In genomic region chr2:27954261-27954673, GRCh38 we compare ENCODE assay signal across 8 cellular contexts.
DNase-seq lines count a peak whose midpoint lies in the region; ATAC-seq and TF ChIP-seq lines count a peak whose summit lies in the region.

No MANE protein-coding gene starts in this region.

- H2AFZ ChIP-seq in KMS-11 (ENCODE audit: low read depth), result no peak overlapping the region

- BruUV-seq in A673 (replicated peaks; lab: Mats Ljungman, UMichigan), result no TSS peak

- DNase-seq in A673 (ENCODE audit: low spot score) (peak; percentile 37), breast epithelium (ENCODE audit: low spot score in 2 of 2) (no peak), DMS153 treated with DMSO at 0.1 percent for 48 hours (lab: John Stamatoyannopoulos, UW; ENCODE audit: unreplicated experiment) (no peak), DMS114 treated with DMSO at 0.1 percent for 48 hours (lab: John Stamatoyannopoulos, UW; ENCODE audit: unreplicated experiment) (no peak)
- DNase-seq in effector CD4-positive, alpha-beta T cell, result no peak

- ATAC-seq in GM21515 (IDR thresholded peaks at IDR 0.05; ENCODE audit: unreplicated experiment), result no peak

- H3K4me2 ChIP-seq in KMS-11, result peak overlapping the region; percentile 19; the same call in 1 of the 2 replicates

- H3K9ac ChIP-seq in KMS-11 (no peak overlapping the region), muscle layer of colon (ENCODE audit: low read length) (no peak overlapping the region)

- no peak overlapping the region for H3K4me3 ChIP-seq in A673 (ENCODE audit: low read depth, low read length, poor library complexity, severe bottlenecking)
- H3K4me3 ChIP-seq in KMS-11 (IDR thresholded peaks at IDR 0.05; ENCODE audit: insufficient read depth, low read depth, low read length), result no peak overlapping the region
- no peak overlapping the region for H3K4me3 ChIP-seq in breast epithelium
- H3K4me3 ChIP-seq in muscle layer of colon (ENCODE audit: low read depth in 1 of 2, low read length in 2 of 2), result no peak overlapping the region

- H3K9me3 ChIP-seq in A673 (ENCODE audit: low read depth, low read length, poor library complexity, severe bottlenecking), result peaks cover 7% of the 10 kb centered on the region
- H3K9me3 ChIP-seq in breast epithelium, result no peaks in the 10 kb centered on the region
- H3K9me3 ChIP-seq in muscle layer of colon (ENCODE audit: low read length), result no peaks in the 10 kb centered on the region

- TF ChIP-seq CTCF in A673 (conservative IDR thresholded peaks at IDR 0.05; ENCODE audit: low read depth, low read length) (no peak), KMS-11 (conservative IDR thresholded peaks at IDR 0.05; ENCODE audit: low read depth, low read length) (no peak), breast epithelium (IDR thresholded peaks at IDR 0.05) (no peak)

- no peaks in the 10 kb centered on the region; the same call in 1 of the 2 replicates for H3K79me2 ChIP-seq in KMS-11 (ENCODE audit: insufficient read depth, low read depth)

- H3K27me3 ChIP-seq in A673 (replicated peaks; ENCODE audit: insufficient read depth, low read depth, low read length, poor library complexity), result no peaks in the 10 kb centered on the region
- H3K27me3 ChIP-seq in KMS-11 (ENCODE audit: insufficient read depth, low read depth), result no peaks in the 10 kb centered on the region
- H3K27me3 ChIP-seq in breast epithelium, result no peaks in the 10 kb centered on the region
- no peaks in the 10 kb centered on the region for H3K27me3 ChIP-seq in muscle layer of colon (ENCODE audit: control insufficient read depth in 1 of 2, insufficient read depth in 2 of 2, low read length in 2 of 2)

- POLR2A ChIA-PET in A673 (lab: Charles Lee; ENCODE audit: low non-redundant PET), result no interaction called here

- no peaks in the 10 kb centered on the region for H4K20me1 ChIP-seq in KMS-11 (ENCODE audit: insufficient read depth)

- H3K4me1 ChIP-seq in A673 (ENCODE audit: insufficient read depth, low read length, poor library complexity, severe bottlenecking) (peaks cover 31% of the 10 kb centered on the region), KMS-11 (ENCODE audit: low read depth, poor library complexity, severe bottlenecking) (peaks cover 43% of the 10 kb centered on the region), breast epithelium (peaks cover 0 to 12% of the 10 kb centered on the region in 2 donors), muscle layer of colon (ENCODE audit: insufficient read depth, low read length) (peaks cover 24% of the 10 kb centered on the region)

- intact Hi-C loops in A673 (cut with micrococcal nuclease; ENCODE audit: unreplicated experiment) (loop anchor here (10.0 kb wide), 1 partner anchor 441 kb away; the partner anchor contains the start of gene FOSL2), breast epithelium (cut with DNase I; ENCODE audit: low total_unique reads) (no loop called here)

- H3K27ac ChIP-seq in A673 (ENCODE audit: low read depth, low read length, poor library complexity, severe bottlenecking) (peak overlapping the region; percentile 77), KMS-11 (no peak overlapping the region), breast epithelium (peak overlapping the region; percentile 66 to 70), muscle layer of colon (ENCODE audit: low read depth, low read length) (peak overlapping the region; percentile 14)

- no peak for TF ChIP-seq POLR2A in breast epithelium (IDR thresholded peaks at IDR 0.05)

- no peaks in the 10 kb centered on the region for H3K36me3 ChIP-seq in A673 (ENCODE audit: insufficient read depth, low read length, poor library complexity, severe bottlenecking)
- H3K36me3 ChIP-seq in KMS-11 (ENCODE audit: insufficient read depth), result no peaks in the 10 kb centered on the region
- no peaks in the 10 kb centered on the region for H3K36me3 ChIP-seq in breast epithelium
- H3K36me3 ChIP-seq in muscle layer of colon (ENCODE audit: insufficient read depth, low read length), result no peaks in the 10 kb centered on the region

- CTCF ChIA-PET in A673 (lab: Charles Lee), result no interaction called here
